In genomic region chr1:42737257-42737656, GRCh38 we compare ENCODE assay signal across 10 cellular contexts. TPM values are rescaled to one million over a fixed set of nuclear protein-coding genes. Genes with fewer than 3 reads are reported as not detected.
A peak's percentile ranks its signal among the peaks of the same experiment; 100 is the strongest.
DNase-seq lines count a peak whose midpoint lies in the region; ATAC-seq and TF ChIP-seq lines count a peak whose summit lies in the region.
"Had no signal": no experiment of that assay in that cellular context is flagged by ENCODE, and none has a peak within 500 bp of the region (broad histone marks: within the 10 kb centered on the region; RNA-seq: fewer than 3 reads in every experiment).

No MANE protein-coding gene starts in this region.

- H4K20me1 ChIP-seq in DND-41 (ENCODE audit: insufficient read depth, low read length) = no peaks in the 10 kb centered on the region

- H3K9ac ChIP-seq in DND-41 (ENCODE audit: low read depth, low read length) = no peak overlapping the region

- ATAC-seq in DND-41 (ENCODE audit: insufficient read depth, low read depth) = peak; percentile 33; the same call in 1 of the 3 replicates
- ATAC-seq in mucosa of descending colon = peak; percentile 70

- intact Hi-C loops in mucosa of descending colon (cut with DNase I, micrococcal nuclease) (no loop called here), uterus (cut with DNase I; ENCODE audit: low total_unique reads) (no loop called here)

- no peaks in the 10 kb centered on the region for H3K9me3 ChIP-seq in DND-41 (ENCODE audit: insufficient read depth, low read length, severe bottlenecking)
- H3K9me3 ChIP-seq in mucosa of descending colon = no peaks in the 10 kb centered on the region
- H3K9me3 ChIP-seq in uterus = no peaks in the 10 kb centered on the region

- DNase-seq in DND-41 = no peak
- DNase-seq in LNCaP clone FGC (ENCODE audit: low read depth) = peak; percentile 82
- peak; percentile 72 to 78 (median 74) for DNase-seq in mucosa of descending colon
- DNase-seq in NCI-H526 (lab: John Stamatoyannopoulos, UW) = no peak
- DNase-seq in uterus = no peak
- no peak for DNase-seq in cerebellar nuclear complex (lab: John Stamatoyannopoulos, UW)
- DNase-seq in activated CD4-positive, alpha-beta T cell treated with anti-CD3 and anti-CD28 coated beads for 4 hours = no peak
- DNase-seq: activated CD4-positive, alpha-beta memory T cell treated with anti-CD3 and anti-CD28 coated beads, Interleukin-2, amount 10 ng/mL, durations not matched to agents 7 days and 5 days; NCI-H345 had no signal

- no peak overlapping the region for H3K4me2 ChIP-seq in DND-41 (ENCODE audit: insufficient read depth, low read length)

- H3K4me1 ChIP-seq in DND-41 (ENCODE audit: insufficient read depth, low read length) (no peaks in the 10 kb centered on the region), mucosa of descending colon (ENCODE audit: low read depth) (peaks cover 11% of the 10 kb centered on the region), uterus (no peaks in the 10 kb centered on the region)

- TF ChIP-seq CTCF in DND-41 (IDR thresholded peaks at IDR 0.05; ENCODE audit: borderline replicate concordance, extremely low read depth, low read length, poor library complexity, severe bottlenecking) (peak; percentile 29), LNCaP clone FGC (IDR thresholded peaks at IDR 0.05; ENCODE audit: control insufficient read depth, extremely low read depth, insufficient read depth) (peak; percentile 52), VCaP (conservative IDR thresholded peaks at IDR 0.05) (peak; percentile 34), mucosa of descending colon (IDR thresholded peaks at IDR 0.05) (no peak), uterus (IDR thresholded peaks at IDR 0.05) (no peak)

- no peak for TF ChIP-seq POLR2A in uterus (IDR thresholded peaks at IDR 0.05)

- H3K27me3 ChIP-seq in DND-41 (ENCODE audit: insufficient read depth, low read length, poor library complexity) (no peaks in the 10 kb centered on the region), uterus (no peaks in the 10 kb centered on the region)

- H2AFZ ChIP-seq in DND-41 (ENCODE audit: low read depth, low read length) = no peak overlapping the region

- H3K4me3 ChIP-seq in DND-41 (ENCODE audit: low read depth in 1 of 2, low read length in 2 of 2) (no peak overlapping the region), LNCaP clone FGC (ENCODE audit: low read depth, low read length) (no peak overlapping the region), mucosa of descending colon (no peak overlapping the region), uterus (no peak overlapping the region)

- no peaks in the 10 kb centered on the region for H3K36me3 ChIP-seq in DND-41 (ENCODE audit: insufficient read depth, low read length)
- H3K36me3 ChIP-seq in mucosa of descending colon (ENCODE audit: low read depth) = no peaks in the 10 kb centered on the region
- H3K36me3 ChIP-seq in uterus = no peaks in the 10 kb centered on the region

- H3K79me2 ChIP-seq in DND-41 (ENCODE audit: insufficient read depth, low read length) = no peaks in the 10 kb centered on the region

- no peak overlapping the region for H3K27ac ChIP-seq in DND-41 (ENCODE audit: low read length)
- peak overlapping the region; percentile 34 for H3K27ac ChIP-seq in VCaP
- no peak overlapping the region for H3K27ac ChIP-seq in uterus

RNA-seq across cellular contexts. Expression of gene CLDN19, which starts 2.8 kb away (rescaled TPM):
- total RNA-seq in mucosa of descending colon (under 1 TPM in 1 of 3 donors, not detected in 2; 0.09 TPM), uterus (under 1 TPM in 1 of 4 donors, not detected in 3; 0.28 TPM)
- total RNA-seq: activated CD4-positive, alpha-beta memory T cell treated with anti-CD3 and anti-CD28 coated beads, Interleukin-2, amount 10 ng/mL, durations not matched to agents 7 days and 5 days had no signal

RNA-seq across cellular contexts. Expression of gene P3H1, which starts 29.6 kb away (rescaled TPM):
- total RNA-seq in mucosa of descending colon = 10 to 100 TPM in 2 of 3 donors, 1 to 10 TPM in 1; 8.0 to 20.0 (median 14.5) TPM
- 100 to 1,000 TPM in 1 of 4 donors, 10 to 100 TPM in 3; 11.5 to 119 (median 34.7) TPM for total RNA-seq in uterus

RNA-seq across cellular contexts. Expression of gene C1orf50, which starts 29.8 kb away (rescaled TPM):
- total RNA-seq in mucosa of descending colon (1 to 10 TPM; 4.4 to 9.8 (median 7.1) TPM), uterus (1 to 10 TPM in 2 of 4 donors, under 1 TPM in 1, not detected in 1; 0.26 to 6.7 (median 5.7) TPM)

RNA-seq across cellular contexts. Expression of gene TMEM269, which starts 47.5 kb away (rescaled TPM):
- total RNA-seq in mucosa of descending colon (not detected), uterus (1 to 10 TPM in 1 of 4 donors, under 1 TPM in 1, not detected in 2; 0.07 to 1.1 TPM)
- total RNA-seq: activated CD4-positive, alpha-beta memory T cell treated with anti-CD3 and anti-CD28 coated beads, Interleukin-2, amount 10 ng/mL, durations not matched to agents 7 days and 5 days had no signal

RNA-seq across cellular contexts. Expression of gene YBX1, which starts 55.0 kb away (rescaled TPM):
- total RNA-seq in mucosa of descending colon (100 to 1,000 TPM; 377 to 521 (median 511) TPM), uterus (100 to 1,000 TPM; 282 to 387 (median 333) TPM)

Comparison
In these comparisons a context has a peak if more than half of its experiments do, and no peak if none do; other contexts are left out.
1. DNase-seq: peak in LNCaP clone FGC (single experiment) and mucosa of descending colon (3 of 3); none in DND-41 (single experiment), NCI-H526 (0 of 2), uterus (0 of 2), cerebellar nuclear complex (0 of 2) and activated CD4-positive, alpha-beta T cell treated with anti-CD3 and anti-CD28 coated beads for 4 hours (0 of 2).
2. CTCF ChIP-seq: peak in DND-41 (single experiment), LNCaP clone FGC (single experiment) and VCaP (single experiment); none in mucosa of descending colon (single experiment) and uterus (0 of 4).